ENCODE assay signal across 27 cellular contexts in the genomic region with DNA sequence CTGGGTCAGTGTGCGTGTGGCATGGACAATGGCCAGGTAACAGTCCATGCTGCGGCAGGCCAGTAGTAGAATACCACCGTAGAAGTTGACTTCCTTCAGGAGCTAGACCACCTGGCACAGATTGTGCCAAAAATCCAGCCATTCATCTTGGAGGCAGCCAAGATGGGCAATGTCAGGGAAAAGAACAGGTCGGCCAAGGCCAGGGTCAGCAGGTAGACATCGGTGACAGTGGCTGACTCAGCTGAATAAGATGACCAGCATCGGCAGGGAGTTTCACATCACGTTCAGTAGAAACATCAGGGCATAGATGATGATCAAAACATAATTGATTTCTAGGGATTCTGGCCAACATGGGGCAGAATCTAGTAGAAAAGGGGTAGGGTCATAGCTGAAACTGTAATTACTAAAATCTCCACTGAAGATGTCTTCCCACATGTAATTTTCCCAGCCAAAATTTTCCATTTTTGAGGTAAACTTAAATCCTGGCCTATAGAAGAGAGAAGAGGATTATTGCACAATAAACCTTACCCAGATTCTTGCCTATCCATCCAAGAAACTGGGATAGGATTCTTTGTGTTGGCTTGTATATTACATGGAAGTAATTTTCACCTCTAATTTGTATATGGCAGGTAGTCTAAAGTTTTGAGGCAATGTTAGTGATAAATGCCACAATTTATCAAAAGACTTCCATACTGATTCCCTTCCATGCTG. TPM values are rescaled to one million over a fixed set of nuclear protein-coding genes. Genes with fewer than 3 reads are reported as not detected.
"Had no signal": no experiment of that assay in that cellular context is flagged by ENCODE, and none has a peak within 500 bp of the region (broad histone marks: within the 10 kb centered on the region; RNA-seq: fewer than 3 reads in every experiment).

No MANE protein-coding gene starts in this region.

- H3K4me2 ChIP-seq: hepatocyte, neural progenitor cell had no signal

- H3K9ac ChIP-seq: neural progenitor cell had no signal

- H3K27me3 ChIP-seq: pancreas, spleen, suprapubic skin, uterus had no signal

- H3K9me3 ChIP-seq: left ventricle myocardium inferior, pancreas, prostate gland, sigmoid colon, spleen, suprapubic skin, thoracic aorta, tibial artery, uterus had no signal

- DNase-seq: islet precursor cell; left ventricle myocardium inferior; mesendoderm; naive B cell; natural killer cell; nephron progenitor cell; posterior cingulate gyrus; retina; right cardiac atrium; sigmoid colon; small intestine; spleen; stimulated activated CD4-positive, alpha-beta T cell treated with anti-CD3 and anti-CD28 coated beads, Interleukin-4, amount 100 ng/mL, for 24 hours; stimulated activated naive CD4-positive, alpha-beta T cell; tibial artery; uterus had no signal

- H3K79me2 ChIP-seq: hepatocyte had no signal

- H3K4me1 ChIP-seq: left ventricle myocardium inferior, pancreas, prostate gland, suprapubic skin, tibial artery, uterus had no signal

- H3K36me3 ChIP-seq: left ventricle myocardium inferior, neural progenitor cell, pancreas, prostate gland, sigmoid colon, spleen, suprapubic skin, thoracic aorta, tibial artery, uterus had no signal

- H2AFZ ChIP-seq: hepatocyte, neural progenitor cell had no signal

- H3K4me3 ChIP-seq: hepatocyte, left ventricle myocardium inferior, lung, neural progenitor cell, pancreas, prostate gland, sigmoid colon, spleen, suprapubic skin, thoracic aorta, tibial artery, uterus had no signal

- H3K27ac ChIP-seq: hepatocyte, left ventricle myocardium inferior, neural progenitor cell, pancreas, prostate gland, sigmoid colon, spleen, suprapubic skin, thoracic aorta, tibial artery, uterus had no signal

- FAIRE-seq: pancreas, small intestine had no signal

- ATAC-seq: natural killer cell; pancreas; right cardiac atrium; stimulated activated effector memory CD8-positive, alpha-beta T cell treated with anti-CD3 and anti-CD28 coated beads, Interleukin-12 subunit alpha, Interleukin-12 subunit beta, amount 100 ng/mL, for 72 hours had no signal

RNA-seq across cellular contexts. Expression of a gene that starts 7.9 kb away (rescaled TPM):
- total RNA-seq: kidney epithelial cell, left ventricle myocardium inferior, lower leg skin, mesothelial cell of epicardium, right cardiac atrium, suprapubic skin had no signal
- polyA plus RNA-seq: right cardiac atrium had no signal
